ENCODE assay signal across 8 cellular contexts in genomic region chr19:16247353-16248182, GRCh38. TPM values are rescaled to one million over a fixed set of nuclear protein-coding genes. Genes with fewer than 3 reads are reported as not detected.
DNase-seq lines count a peak whose midpoint lies in the region; ATAC-seq and TF ChIP-seq lines count a peak whose summit lies in the region.

No MANE protein-coding gene starts in this region.

- H3K27ac Mint-ChIP-seq in CD4-positive, alpha-beta memory T cell = peak overlapping the region; percentile 61 to 84 (median 67)

- peak; percentile 83 for TF ChIP-seq CTCF in mucosa of descending colon (IDR thresholded peaks at IDR 0.05)

- H3K9me3 ChIP-seq in CD4-positive, alpha-beta memory T cell (ENCODE audit: control insufficient read depth in 1 of 2, low read length in 2 of 2) = no peaks in the 10 kb centered on the region
- H3K9me3 ChIP-seq in mucosa of descending colon = no peaks in the 10 kb centered on the region

- peaks cover 17% of the 10 kb centered on the region for H3K4me1 ChIP-seq in CD4-positive, alpha-beta memory T cell (ENCODE audit: insufficient read depth, low read length)
- no peaks in the 10 kb centered on the region for H3K4me1 ChIP-seq in mucosa of descending colon (ENCODE audit: low read depth)

- POLR2A ChIA-PET in CD4-positive, alpha-beta memory T cell (lab: Charles Lee; ENCODE audit: partially characterized antibody) = interaction anchor here (0.7 to 6.7 kb wide), 11 partner anchors 21 to 169 kb away, joined by 3 to 199 read pairs (median 6); partner anchors contain the start of gene KLF2

- CTCF ChIA-PET in CD4-positive, alpha-beta memory T cell (lab: Charles Lee; ENCODE audit: partially characterized antibody) = interaction anchor here (0.6 to 7.1 kb wide), 43 partner anchors 9 to 1025 kb away, joined by 3 to 257 read pairs (median 5); partner anchors contain the start of genes AP1M1, FAM32A, HSH2D and KLF2

- peaks cover 0 to 3% of the 10 kb centered on the region in 2 donors for H3K27me3 Mint-ChIP-seq in CD4-positive, alpha-beta memory T cell

- H3K36me3 ChIP-seq in CD4-positive, alpha-beta memory T cell (ENCODE audit: insufficient read depth, low read length) = no peaks in the 10 kb centered on the region
- no peaks in the 10 kb centered on the region for H3K36me3 ChIP-seq in mucosa of descending colon (ENCODE audit: low read depth)

- ATAC-seq in mucosa of descending colon (peak; percentile 98), GM18519 (IDR thresholded peaks at IDR 0.05; ENCODE audit: low FRiP score, unreplicated experiment) (no peak)

- DNase-seq in CD4-positive, alpha-beta memory T cell = peak; percentile 71 to 80 (median 73)
- DNase-seq in HS-27A (ENCODE audit: low read depth) = peak; percentile 47
- peak; percentile 83 for DNase-seq in OCI-M1 (lab: John Stamatoyannopoulos, UW)
- DNase-seq in activated T-cell treated with anti-CD3 and anti-CD28 coated beads for 24 hours (ENCODE audit: low read depth) = peak; percentile 74
- DNase-seq in epidermal melanocyte (ENCODE audit: insufficient read length, low spot score) = peak; percentile 92
- DNase-seq in mucosa of descending colon = peak; percentile 85 to 91 (median 89)
- DNase-seq in stimulated activated CD8-positive, alpha-beta memory T cell treated with anti-CD3 and anti-CD28 coated beads, Interleukin-4, amount 100 ng/mL, for 4 hours (ENCODE audit: low read depth in 2 of 2, low spot score in 1 of 2) = peak; percentile 56 to 86

- H3K4me1 Mint-ChIP-seq in CD4-positive, alpha-beta memory T cell = peaks cover 11 to 26% (median 21%) of the 10 kb centered on the region in 4 donors

- H3K27me3 ChIP-seq in CD4-positive, alpha-beta memory T cell (ENCODE audit: insufficient read depth, low read length) = no peaks in the 10 kb centered on the region

- intact Hi-C loops in CD4-positive, alpha-beta memory T cell (cut with micrococcal nuclease) = loop anchor here (1.0 to 5.0 kb wide), 3 partner anchors 75 to 170 kb away; partner anchors contain the start of gene KLF2
- intact Hi-C loops in mucosa of descending colon (cut with DNase I, micrococcal nuclease) = loop anchor here (2.0 to 5.0 kb wide), 2 partner anchors 135 kb away; no protein-coding TSS in a partner anchor

- H3K9me3 Mint-ChIP-seq in CD4-positive, alpha-beta memory T cell = peaks cover 0 to 1% (median 0%) of the 10 kb centered on the region in 8 donors

- H3K4me3 ChIP-seq in CD4-positive, alpha-beta memory T cell (ENCODE audit: low read length in 2 of 2) = no peak overlapping the region
- H3K4me3 ChIP-seq in mucosa of descending colon = no peak overlapping the region

- peak overlapping the region in 6 of 8 donors; percentile 23 to 66 (median 54) for H3K4me3 Mint-ChIP-seq in CD4-positive, alpha-beta memory T cell

- H3K27ac ChIP-seq in CD4-positive, alpha-beta memory T cell (ENCODE audit: low read depth, low read length) = no peak overlapping the region

- H3K36me3 Mint-ChIP-seq in CD4-positive, alpha-beta memory T cell = no peaks in the 10 kb centered on the region

RNA-seq across cellular contexts. Expression of gene AP1M1, which starts 49.9 kb away (rescaled TPM):
- total RNA-seq in CD4-positive, alpha-beta memory T cell = 100 to 1,000 TPM; 107 TPM
- polyA plus RNA-seq in CD4-positive, alpha-beta memory T cell = 100 to 1,000 TPM; 127 to 147 TPM
- 10 to 100 TPM; 26.3 to 59.3 (median 33.2) TPM for total RNA-seq in mucosa of descending colon
